In the genomic region with DNA sequence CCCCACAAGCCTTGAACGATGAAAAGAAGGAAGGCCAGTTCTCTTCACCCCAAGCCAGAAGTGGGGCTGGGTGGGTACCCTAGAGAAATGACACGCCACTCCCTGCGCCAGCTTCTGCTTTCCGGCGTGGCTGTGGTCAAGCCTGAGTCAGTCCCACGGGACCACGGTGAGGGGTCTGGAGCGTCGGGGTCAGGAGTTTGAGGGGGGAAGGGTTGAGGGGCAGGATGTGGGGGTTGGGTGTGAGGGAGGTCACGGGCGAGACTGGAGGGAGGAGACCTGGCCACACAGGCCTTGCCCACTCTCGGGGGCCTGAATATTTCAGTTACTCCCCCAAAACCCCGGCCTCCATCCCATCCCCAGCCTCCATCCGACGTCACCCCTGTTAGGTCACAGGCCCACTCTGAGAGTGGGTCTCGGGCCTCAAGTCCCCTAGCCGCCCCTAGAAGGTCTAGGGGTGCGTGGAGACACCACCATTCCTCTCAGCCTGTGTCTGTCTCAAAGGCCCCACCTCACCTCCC, we compare ENCODE assay signal across 9 cellular contexts. TPM values are rescaled to one million over a fixed set of nuclear protein-coding genes. Genes with fewer than 3 reads are reported as not detected.
DNase-seq lines count a peak whose midpoint lies in the region; ATAC-seq and TF ChIP-seq lines count a peak whose summit lies in the region.
"Had no signal": no experiment of that assay in that cellular context is flagged by ENCODE, and none has a peak within 500 bp of the region (broad histone marks: within the 10 kb centered on the region; RNA-seq: fewer than 3 reads in every experiment).

No MANE protein-coding gene starts in this region.

- intact Hi-C loops in ascending aorta (cut with DNase I) (no loop called here), right lobe of liver (cut with DNase I) (no loop called here), vagina (cut with DNase I) (no loop called here)

- H3K36me3 ChIP-seq in ascending aorta (peaks cover 7 to 8% of the 10 kb centered on the region in 2 donors), right lobe of liver (peaks cover 0 to 15% (median 2%) of the 10 kb centered on the region in 4 donors), vagina (peaks cover 0 to 14% of the 10 kb centered on the region in 2 donors)

- H3K4me3 ChIP-seq in ascending aorta (peak overlapping the region; percentile 75 to 77), right lobe of liver (peak overlapping the region in 2 of 3 donors; percentile 72 to 75), vagina (peak overlapping the region; percentile 64 to 76)

- 49% methylated on average over 9 of the region's 18 CpGs for WGBS in right lobe of liver (ENCODE audit: insufficient coverage, low coverage, low lambda C conversion rate, missing lambda C conversion rate)

- H3K27ac ChIP-seq in ascending aorta = peak overlapping the region; percentile 61 to 72
- peak overlapping the region; percentile 48 to 82 (median 70) for H3K27ac ChIP-seq in right lobe of liver
- H3K27ac ChIP-seq in vagina = peak overlapping the region; percentile 42

- TF ChIP-seq CTCF in ascending aorta (IDR thresholded peaks at IDR 0.05) (no peak), right lobe of liver (IDR thresholded peaks at IDR 0.05) (no peak), vagina (IDR thresholded peaks at IDR 0.05) (no peak)

- TF ChIP-seq POLR2A in right lobe of liver (IDR thresholded peaks at IDR 0.05) (no peak), vagina (IDR thresholded peaks at IDR 0.05) (no peak)

- H3K4me1 ChIP-seq in ascending aorta (peaks cover 0 to 7% of the 10 kb centered on the region in 2 donors), right lobe of liver (peaks cover 0 to 13% (median 2%) of the 10 kb centered on the region in 4 donors), vagina (peaks cover 16% of the 10 kb centered on the region)

- no peaks in the 10 kb centered on the region for H3K27me3 ChIP-seq in ascending aorta
- H3K27me3 ChIP-seq in right lobe of liver = no peaks in the 10 kb centered on the region
- H3K27me3 ChIP-seq in vagina = no peaks in the 10 kb centered on the region

- ATAC-seq in HG02970 (IDR thresholded peaks at IDR 0.05; ENCODE audit: low FRiP score, unreplicated experiment) = peak; percentile 9
- ATAC-seq in right lobe of liver = peak; percentile 8 to 24 (median 14)
- no peak for ATAC-seq in HG03565 (IDR thresholded peaks at IDR 0.05; ENCODE audit: unreplicated experiment)

- DNase-seq in GF-D8 (lab: John Stamatoyannopoulos, UW) (peak; percentile 35), ascending aorta (ENCODE audit: low spot score in 2 of 2) (peak in 1 of 2 donors; percentile 52), right lobe of liver (peak in 2 of 3 donors; percentile 74 to 80), vagina (ENCODE audit: extremely low spot score in 2 of 2) (peak in 1 of 2 donors; percentile 79), inferior parietal cortex (ENCODE audit: extremely low spot score) (no peak), iPS-NIHi11 (ENCODE audit: low spot score) (no peak)

- H3K9me3 ChIP-seq in ascending aorta (no peaks in the 10 kb centered on the region), right lobe of liver (no peaks in the 10 kb centered on the region), vagina (no peaks in the 10 kb centered on the region)

RNA-seq across cellular contexts. Expression of a gene that starts 0.5 kb away (rescaled TPM):
- total RNA-seq in ascending aorta (35.1 TPM), right lobe of liver (100 to 1,000 TPM in 3 of 6 experiments, 10 to 100 TPM in 3; 54.0 to 205 (median 91.8) TPM), vagina (43.7 TPM)
- total RNA-seq: neural crest cell had no signal

RNA-seq across cellular contexts. Expression of a gene that starts 19.9 kb away (rescaled TPM):
- total RNA-seq in ascending aorta = 9.5 TPM
- total RNA-seq in right lobe of liver = 10 to 100 TPM in 2 of 6 experiments, 1 to 10 TPM in 4; 6.5 to 26.4 (median 7.5) TPM
- total RNA-seq in vagina = 10.3 TPM

RNA-seq across cellular contexts. Expression of a gene that starts 20.1 kb away (rescaled TPM):
- 43.1 TPM for total RNA-seq in ascending aorta
- total RNA-seq in right lobe of liver = 10 to 100 TPM; 11.1 to 21.4 (median 14.6) TPM
- total RNA-seq in vagina = 24.8 TPM

RNA-seq across cellular contexts. Expression of a gene that starts 30.7 kb away (rescaled TPM):
- total RNA-seq in ascending aorta (12.3 TPM), right lobe of liver (1 to 10 TPM in 3 of 6 experiments, under 1 TPM in 3; 0.81 to 2.6 (median 1.4) TPM), vagina (5.6 TPM)

RNA-seq across cellular contexts. Expression of a gene that starts 53.1 kb away (rescaled TPM):
- total RNA-seq in ascending aorta (not detected), right lobe of liver (1 to 10 TPM in 1 of 6 experiments, under 1 TPM in 5; 0.25 to 1.1 (median 0.57) TPM), vagina (0.98 TPM)

Comparison
In these comparisons a context has a peak if more than half of its experiments do, and no peak if none do; other contexts are left out.
1. DNase-seq: peak in GF-D8 (single experiment) and right lobe of liver (2 of 3); none in inferior parietal cortex (single experiment) and iPS-NIHi11 (single experiment).
2. Peak in every context shown above with its lines, with median percentiles within 50 percentile points of each other: H3K27ac ChIP-seq and H3K4me3 ChIP-seq.